Comparison of ENCODE assay signal across 11 cellular contexts in genomic region chr16:81519298-81520150, GRCh38.
DNase-seq lines count a peak whose midpoint lies in the region; ATAC-seq and TF ChIP-seq lines count a peak whose summit lies in the region.
"Had no signal": no experiment of that assay in that cellular context is flagged by ENCODE, and none has a peak within 500 bp of the region (broad histone marks: within the 10 kb centered on the region; RNA-seq: fewer than 3 reads in every experiment).

No MANE protein-coding gene starts in this region.

- no peak overlapping the region for H3K9ac ChIP-seq in colonic mucosa (ENCODE audit: low read depth in 2 of 2, low read length in 2 of 2)

- H3K27me3 ChIP-seq in effector memory CD4-positive, alpha-beta T cell (replicated peaks; ENCODE audit: control insufficient read depth, insufficient read depth, low read length, poor library complexity, severe bottlenecking): no peaks in the 10 kb centered on the region
- no peaks in the 10 kb centered on the region for H3K27me3 ChIP-seq in colonic mucosa
- H3K27me3 ChIP-seq: testis had no signal

- no peak overlapping the region for H3K4me3 ChIP-seq in effector memory CD4-positive, alpha-beta T cell (ENCODE audit: insufficient read depth, low read depth, low read length, poor library complexity, severe bottlenecking)
- H3K4me3 ChIP-seq in colonic mucosa: no peak overlapping the region
- H3K4me3 ChIP-seq: testis had no signal

- TF ChIP-seq CTCF in colonic mucosa (IDR thresholded peaks at IDR 0.05): no peak

- intact Hi-C loops in posterior vena cava (cut with DNase I): no loop called here
- intact Hi-C loops in colonic mucosa (cut with DNase I): no loop called here

- H3K27ac ChIP-seq in effector memory CD4-positive, alpha-beta T cell (ENCODE audit: insufficient read depth, low read length, poor library complexity, severe bottlenecking): peak overlapping the region; percentile 38
- H3K27ac ChIP-seq in colonic mucosa: no peak overlapping the region
- H3K27ac ChIP-seq: testis had no signal

- peaks cover 7% of the 10 kb centered on the region for H3K36me3 ChIP-seq in effector memory CD4-positive, alpha-beta T cell (ENCODE audit: control insufficient read depth, insufficient read depth, low read length)
- H3K36me3 ChIP-seq in colonic mucosa: no peaks in the 10 kb centered on the region

- H3K9me3 ChIP-seq in effector memory CD4-positive, alpha-beta T cell (ENCODE audit: control insufficient read depth, low read length): no peaks in the 10 kb centered on the region
- no peaks in the 10 kb centered on the region for H3K9me3 ChIP-seq in colonic mucosa
- H3K9me3 ChIP-seq: testis had no signal

- ATAC-seq in GM19463 (IDR thresholded peaks at IDR 0.05; ENCODE audit: unreplicated experiment): peak; percentile 66

- peaks cover 22% of the 10 kb centered on the region for H3K4me1 ChIP-seq in effector memory CD4-positive, alpha-beta T cell (ENCODE audit: control insufficient read depth, insufficient read depth, low read length, poor library complexity, severe bottlenecking)
- no peaks in the 10 kb centered on the region for H3K4me1 ChIP-seq in colonic mucosa
- H3K4me1 ChIP-seq: testis had no signal

- DNase-seq in NOMO-1 (lab: John Stamatoyannopoulos, UW; ENCODE audit: unreplicated experiment in 2 of 2) (peak; percentile 71 to 75), posterior vena cava (ENCODE audit: low spot score) (peak; percentile 35), HCEC 1CT (no peak), colonic mucosa (no peak)
- no peak for DNase-seq in effector memory CD4-positive, alpha-beta T cell
- DNase-seq in stimulated activated CD4-positive, alpha-beta T cell treated with anti-CD3 and anti-CD28 coated beads, Interleukin-2, amount 100 ng/mL, for 24 hours: no peak
- DNase-seq: mammary epithelial cell; NCI-H2029; stimulated activated CD4-positive, alpha-beta T cell treated with anti-CD3 and anti-CD28 coated beads, Interleukin-15, amount 100 ng/mL, for 24 hours; testis had no signal

Comparison
In these comparisons a context has a peak if more than half of its experiments do, and no peak if none do; other contexts are left out.
1. DNase-seq: peak in NOMO-1 (2 of 2) and posterior vena cava (single experiment); none in effector memory CD4-positive, alpha-beta T cell (0 of 3), HCEC 1CT (single experiment), colonic mucosa (single experiment) and stimulated activated CD4-positive, alpha-beta T cell treated with anti-CD3 and anti-CD28 coated beads, Interleukin-2, amount 100 ng/mL, for 24 hours (0 of 2).